35 cellular contexts compared by ENCODE assay signal in genomic region chr1:84683508-84683907, GRCh38.
"Had no signal": no experiment of that assay in that cellular context is flagged by ENCODE, and none has a peak within 500 bp of the region (broad histone marks: within the 10 kb centered on the region; RNA-seq: fewer than 3 reads in every experiment).

No MANE protein-coding gene starts in this region.

- H3K9me3 ChIP-seq: MG63 had no signal

- H3K4me3 ChIP-seq: MG63 had no signal

- DNase-seq: Karpas-422, Kasumi-1, MG63, MM.1S, MV-4-11, NCI-H1048, NCI-H1092, NCI-H1092 treated with DMSO at 0.1 percent for 48 hours, NCI-H1105, NCI-H1105 treated with DMSO at 0.1 percent for 48 hours, NCI-H1417, NCI-H1417 treated with DMSO at 0.1 percent for 48 hours, NCI-H1436, NCI-H1436 treated with DMSO at 0.1 percent for 48 hours, NCI-H146, NCI-H1694, NCI-H1694 treated with DMSO at 0.1 percent for 48 hours, NCI-H187, NCI-H187 treated with DMSO at 0.1 percent for 48 hours, NCI-H1930, NCI-H2029, NCI-H2029 treated with DMSO at 0.1 percent for 48 hours, NCI-H2081, NCI-H2081 treated with DMSO at 0.1 percent for 48 hours, NCI-H2107, NCI-H2171, NCI-H2171 treated with DMSO at 0.1 percent for 48 hours, NCI-H2227 treated with DMSO at 0.1 percent for 48 hours, NCI-H226, NCI-H345, NCI-H446, NCI-H446 treated with DMSO at 0.1 percent for 48 hours, NCI-H510A, NCI-H510A treated with DMSO at 0.1 percent for 48 hours, NCI-H524 treated with DMSO at 0.1 percent for 48 hours had no signal

- H3K27me3 ChIP-seq: MG63 had no signal
